In the genomic region with DNA sequence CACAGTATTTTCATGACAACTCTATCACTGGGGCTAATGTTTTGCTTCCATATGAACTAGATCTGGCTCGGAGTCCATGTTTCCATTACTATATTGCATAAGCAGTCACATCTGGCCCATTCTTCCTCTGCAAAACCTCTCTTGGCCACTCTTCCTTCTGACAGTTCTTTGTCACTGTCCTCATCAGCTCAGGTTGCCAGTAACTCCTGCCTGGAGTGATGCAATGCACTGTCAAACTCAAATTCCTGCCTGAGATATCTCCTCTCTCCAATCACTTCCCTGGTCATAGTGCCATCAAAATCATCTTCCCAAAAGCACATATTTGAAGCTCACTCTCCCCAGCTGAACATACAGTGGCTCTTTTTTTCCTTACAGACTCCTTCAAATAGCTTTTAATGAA, we compare ENCODE assay signal across 1 cellular context.
TF ChIP-seq lines count a peak whose summit lies in the region.

No MANE protein-coding gene starts in this region.

TF ChIP-seq in SK-N-SH, 30 proteins besides CTCF, POLR2A, EP300 and RAD21 (continued from another document):
- TF ChIP-seq IRF3 (IDR thresholded peaks at IDR 0.05; ENCODE audit: low read depth, low read length) (no peak), GABPA (IDR thresholded peaks at IDR 0.05; ENCODE audit: low read depth) (no peak), MEF2A (IDR thresholded peaks at IDR 0.05; ENCODE audit: borderline replicate concordance, low read depth) (no peak)
